Comparison of ENCODE assay signal across 9 cellular contexts in the genomic region with DNA sequence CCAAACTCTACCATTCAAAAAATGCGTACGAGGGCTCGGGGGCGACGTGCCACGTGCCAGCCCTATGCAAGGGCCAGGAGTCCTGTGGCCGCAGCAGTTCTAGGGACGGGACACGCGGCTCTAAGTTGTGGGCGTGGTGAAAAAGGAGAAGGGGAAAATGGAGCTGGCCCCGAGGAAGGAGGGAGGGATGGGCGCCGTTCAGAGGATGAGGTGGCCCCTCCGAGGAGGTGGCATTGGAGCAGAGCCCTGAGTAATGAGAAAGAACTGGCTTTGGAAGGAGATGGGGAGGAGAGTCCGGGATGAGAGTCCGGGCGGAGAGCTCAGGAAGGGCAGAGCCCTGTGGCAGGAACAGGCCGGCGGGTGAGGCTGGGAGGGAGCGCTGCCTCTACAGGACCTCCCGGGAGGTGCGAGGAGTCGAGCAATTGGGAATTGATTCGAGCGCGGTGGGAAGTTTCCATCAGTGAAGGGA. TPM values are rescaled to one million over a fixed set of nuclear protein-coding genes. Genes with fewer than 3 reads are reported as not detected.
DNase-seq lines count a peak whose midpoint lies in the region; ATAC-seq and TF ChIP-seq lines count a peak whose summit lies in the region.
"Had no signal": no experiment of that assay in that cellular context is flagged by ENCODE, and none has a peak within 500 bp of the region (broad histone marks: within the 10 kb centered on the region; RNA-seq: fewer than 3 reads in every experiment).

No MANE protein-coding gene starts in this region.

- H3K27ac Mint-ChIP-seq in activated CD8-positive, alpha-beta T cell treated with anti-CD3 and anti-CD28 coated beads for 36 hours = no peak overlapping the region
- H3K27ac Mint-ChIP-seq in stimulated activated naive B cell treated with anti-CD40 and anti-IgM and Interleukin-4, amounts not matched to agents 10 μg/mL and 1 μg/mL and 100 μg/mL, for 72 hours = peak overlapping the region; percentile 57
- H3K27ac Mint-ChIP-seq: T-helper 1 cell treated with Interleukin-12 subunit alpha and Interleukin-12 subunit beta and Interleukin-4 antibody, amounts not matched to agents 30 μg/mL and 1 μg/mL, for 36 hours had no signal

- peak; percentile 11 for ATAC-seq in activated CD8-positive, alpha-beta T cell treated with anti-CD3 and anti-CD28 coated beads for 36 hours
- ATAC-seq in stimulated activated naive B cell treated with anti-CD40 and anti-IgM and Interleukin-4, amounts not matched to agents 10 μg/mL and 1 μg/mL and 100 μg/mL, for 72 hours (replicated peaks) = peak; percentile 19 to 29
- no peak for ATAC-seq in GM21717 (IDR thresholded peaks at IDR 0.05; ENCODE audit: unreplicated experiment)

- DNase-seq in NCI-H82 (lab: John Stamatoyannopoulos, UW) (peak; percentile 36), NCI-H82 treated with DMSO at 0.1 percent for 48 hours (lab: John Stamatoyannopoulos, UW; ENCODE audit: unreplicated experiment) (no peak), NCI-H774 (lab: John Stamatoyannopoulos, UW) (no peak), GOT3 (lab: John Stamatoyannopoulos, UW) (no peak)
- no peak for DNase-seq in activated CD8-positive, alpha-beta T cell treated with anti-CD3 and anti-CD28 coated beads for 36 hours
- DNase-seq in stimulated activated naive B cell treated with anti-CD40 and anti-IgM and Interleukin-4, amounts not matched to agents 10 μg/mL and 1 μg/mL and 100 μg/mL, for 72 hours = no peak

- H3K4me3 Mint-ChIP-seq in activated CD8-positive, alpha-beta T cell treated with anti-CD3 and anti-CD28 coated beads for 36 hours = no peak overlapping the region
- peak overlapping the region; percentile 78 to 81 for H3K4me3 Mint-ChIP-seq in stimulated activated naive B cell treated with anti-CD40 and anti-IgM and Interleukin-4, amounts not matched to agents 10 μg/mL and 1 μg/mL and 100 μg/mL, for 72 hours
- H3K4me3 Mint-ChIP-seq: T-helper 1 cell treated with Interleukin-12 subunit alpha and Interleukin-12 subunit beta and Interleukin-4 antibody, amounts not matched to agents 30 μg/mL and 1 μg/mL, for 36 hours had no signal

- CTCF ChIA-PET in activated CD8-positive, alpha-beta T cell treated with anti-CD3 and anti-CD28 coated beads for 36 hours (lab: Charles Lee) = interaction anchor here (1.1 to 1.9 kb wide), 2 partner anchors 40 to 140 kb away, joined by 4 to 6 read pairs; no protein-coding TSS in a partner anchor

- H3K4me1 Mint-ChIP-seq in activated CD8-positive, alpha-beta T cell treated with anti-CD3 and anti-CD28 coated beads for 36 hours (ENCODE audit: low read depth) = peaks cover 7% of the 10 kb centered on the region
- peaks cover 17 to 28% of the 10 kb centered on the region in 2 donors for H3K4me1 Mint-ChIP-seq in stimulated activated naive B cell treated with anti-CD40 and anti-IgM and Interleukin-4, amounts not matched to agents 10 μg/mL and 1 μg/mL and 100 μg/mL, for 72 hours

- POLR2A ChIA-PET in activated CD8-positive, alpha-beta T cell treated with anti-CD3 and anti-CD28 coated beads for 36 hours (lab: Charles Lee) = interaction anchor here (1.0 kb wide), 1 partner anchor 18 kb away, joined by 4 read pairs; no protein-coding TSS in a partner anchor

- intact Hi-C loops in activated CD8-positive, alpha-beta T cell treated with anti-CD3 and anti-CD28 coated beads for 36 hours (cut with micrococcal nuclease) = no loop called here

- peak overlapping the region; percentile 29 for H3K4me3 ChIP-seq in iPS-18c (ENCODE audit: insufficient read depth, low read depth, low read length)

- H3K36me3 Mint-ChIP-seq in activated CD8-positive, alpha-beta T cell treated with anti-CD3 and anti-CD28 coated beads for 36 hours (ENCODE audit: low read depth) = no peaks in the 10 kb centered on the region
- H3K36me3 Mint-ChIP-seq in stimulated activated naive B cell treated with anti-CD40 and anti-IgM and Interleukin-4, amounts not matched to agents 10 μg/mL and 1 μg/mL and 100 μg/mL, for 72 hours = peaks cover 10 to 19% of the 10 kb centered on the region in 2 donors

- peaks cover 2% of the 10 kb centered on the region for H3K9me3 ChIP-seq in iPS-18c (ENCODE audit: control insufficient read depth, insufficient read depth, low read length)

- peaks cover 10% of the 10 kb centered on the region for H3K9me3 Mint-ChIP-seq in activated CD8-positive, alpha-beta T cell treated with anti-CD3 and anti-CD28 coated beads for 36 hours
- H3K9me3 Mint-ChIP-seq in stimulated activated naive B cell treated with anti-CD40 and anti-IgM and Interleukin-4, amounts not matched to agents 10 μg/mL and 1 μg/mL and 100 μg/mL, for 72 hours = peaks cover 13 to 14% of the 10 kb centered on the region in 2 donors

- no peak for TF ChIP-seq CTCF in activated CD8-positive, alpha-beta T cell treated with anti-CD3 and anti-CD28 coated beads for 36 hours (IDR thresholded peaks at IDR 0.05)

- peaks cover 29% of the 10 kb centered on the region for H3K27me3 Mint-ChIP-seq in activated CD8-positive, alpha-beta T cell treated with anti-CD3 and anti-CD28 coated beads for 36 hours
- peaks cover 51 to 67% of the 10 kb centered on the region in 2 donors for H3K27me3 Mint-ChIP-seq in stimulated activated naive B cell treated with anti-CD40 and anti-IgM and Interleukin-4, amounts not matched to agents 10 μg/mL and 1 μg/mL and 100 μg/mL, for 72 hours

RNA-seq across cellular contexts. Expression of gene OTUB1, which starts 21.0 kb away (rescaled TPM):
- total RNA-seq in activated CD8-positive, alpha-beta T cell treated with anti-CD3 and anti-CD28 coated beads for 36 hours = 10 to 100 TPM; 70.1 to 73.9 TPM

RNA-seq across cellular contexts. Expression of gene FLRT1, which starts 28.5 kb away (rescaled TPM):
- not detected for total RNA-seq in activated CD8-positive, alpha-beta T cell treated with anti-CD3 and anti-CD28 coated beads for 36 hours

RNA-seq across cellular contexts. Expression of gene COX8A, which starts 32.8 kb away (rescaled TPM):
- total RNA-seq in activated CD8-positive, alpha-beta T cell treated with anti-CD3 and anti-CD28 coated beads for 36 hours = 100 to 1,000 TPM; 436 to 497 TPM
